Comparison of ENCODE assay signal across 8 cellular contexts in genomic region chr9:114387678-114388431, GRCh38. TPM values are rescaled to one million over a fixed set of nuclear protein-coding genes. Genes with fewer than 3 reads are reported as not detected.
DNase-seq lines count a peak whose midpoint lies in the region; ATAC-seq and TF ChIP-seq lines count a peak whose summit lies in the region.

A gene with protein sequence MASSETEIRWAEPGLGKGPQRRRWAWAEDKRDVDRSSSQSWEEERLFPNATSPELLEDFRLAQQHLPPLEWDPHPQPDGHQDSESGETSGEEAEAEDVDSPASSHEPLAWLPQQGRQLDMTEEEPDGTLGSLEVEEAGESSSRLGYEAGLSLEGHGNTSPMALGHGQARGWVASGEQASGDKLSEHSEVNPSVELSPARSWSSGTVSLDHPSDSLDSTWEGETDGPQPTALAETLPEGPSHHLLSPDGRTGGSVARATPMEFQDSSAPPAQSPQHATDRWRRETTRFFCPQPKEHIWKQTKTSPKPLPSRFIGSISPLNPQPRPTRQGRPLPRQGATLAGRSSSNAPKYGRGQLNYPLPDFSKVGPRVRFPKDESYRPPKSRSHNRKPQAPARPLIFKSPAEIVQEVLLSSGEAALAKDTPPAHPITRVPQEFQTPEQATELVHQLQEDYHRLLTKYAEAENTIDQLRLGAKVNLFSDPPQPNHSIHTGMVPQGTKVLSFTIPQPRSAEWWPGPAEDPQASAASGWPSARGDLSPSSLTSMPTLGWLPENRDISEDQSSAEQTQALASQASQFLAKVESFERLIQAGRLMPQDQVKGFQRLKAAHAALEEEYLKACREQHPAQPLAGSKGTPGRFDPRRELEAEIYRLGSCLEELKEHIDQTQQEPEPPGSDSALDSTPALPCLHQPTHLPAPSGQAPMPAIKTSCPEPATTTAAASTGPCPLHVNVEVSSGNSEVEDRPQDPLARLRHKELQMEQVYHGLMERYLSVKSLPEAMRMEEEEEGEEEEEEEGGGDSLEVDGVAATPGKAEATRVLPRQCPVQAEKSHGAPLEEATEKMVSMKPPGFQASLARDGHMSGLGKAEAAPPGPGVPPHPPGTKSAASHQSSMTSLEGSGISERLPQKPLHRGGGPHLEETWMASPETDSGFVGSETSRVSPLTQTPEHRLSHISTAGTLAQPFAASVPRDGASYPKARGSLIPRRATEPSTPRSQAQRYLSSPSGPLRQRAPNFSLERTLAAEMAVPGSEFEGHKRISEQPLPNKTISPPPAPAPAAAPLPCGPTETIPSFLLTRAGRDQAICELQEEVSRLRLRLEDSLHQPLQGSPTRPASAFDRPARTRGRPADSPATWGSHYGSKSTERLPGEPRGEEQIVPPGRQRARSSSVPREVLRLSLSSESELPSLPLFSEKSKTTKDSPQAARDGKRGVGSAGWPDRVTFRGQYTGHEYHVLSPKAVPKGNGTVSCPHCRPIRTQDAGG (N-terminal part only) (minus strand): TSS chr9:114387982. CDS start chr9:114381333, 6,649 bp downstream.

- H3K27ac ChIP-seq in A673 (ENCODE audit: low read depth, low read length, poor library complexity, severe bottlenecking): peak within 1 kb of the TSS; percentile 48
- H3K27ac ChIP-seq in lower lobe of right lung: peak within 1 kb of the TSS; percentile 92

- peak within 1 kb of the TSS; percentile 13 for H3K4me3 ChIP-seq in A673 (ENCODE audit: low read depth, low read length, poor library complexity, severe bottlenecking)
- peak within 1 kb of the TSS; percentile 77 for H3K4me3 ChIP-seq in lower lobe of right lung

- CTCF ChIA-PET in A673 (lab: Charles Lee): no interaction called here

- peaks cover 5% of the 10 kb centered on the region for H3K36me3 ChIP-seq in A673 (ENCODE audit: insufficient read depth, low read length, poor library complexity, severe bottlenecking)
- peaks cover 5% of the 10 kb centered on the region for H3K36me3 ChIP-seq in lower lobe of right lung

- DNase-seq in A673 (ENCODE audit: low spot score): peak; percentile 40
- DNase-seq in LHCN-M2 (ENCODE audit: low read depth): peak; percentile 58
- DNase-seq in activated CD4-positive, alpha-beta T cell treated with anti-CD3 and anti-CD28 coated beads, Interleukin-2, amount 50 U/mL, for 48 hours: peak; percentile 81 to 85
- DNase-seq in dermis blood vessel endothelial cell: peak; percentile 80
- peak; percentile 86 for DNase-seq in lower lobe of right lung
- DNase-seq in stimulated activated CD4-positive, alpha-beta T cell treated with anti-CD3 and anti-CD28 coated beads, TNF-alpha, amount 100 ng/mL, for 24 hours (ENCODE audit: low read depth in 3 of 3): peak; percentile 67 to 81 (median 69)
- DNase-seq in NCI-H345 (lab: John Stamatoyannopoulos, UW): no peak

- POLR2A ChIA-PET in A673 (lab: Charles Lee; ENCODE audit: low non-redundant PET): interaction anchor here (0.6 kb wide), 1 partner anchor 194 kb away, joined by 3 read pairs; no protein-coding TSS in a partner anchor

- intact Hi-C loops in A673 (cut with micrococcal nuclease; ENCODE audit: unreplicated experiment): no loop called here
- intact Hi-C loops in lower lobe of right lung (cut with DNase I): no loop called here

- H3K9me3 ChIP-seq in A673 (ENCODE audit: low read depth, low read length, poor library complexity, severe bottlenecking) (no peaks in the 10 kb centered on the region), lower lobe of right lung (no peaks in the 10 kb centered on the region)

- no TSS peak for BruUV-seq in A673 (replicated peaks; lab: Mats Ljungman, UMichigan)

- H3K27me3 ChIP-seq in A673 (replicated peaks; ENCODE audit: insufficient read depth, low read depth, low read length, poor library complexity) (no peaks in the 10 kb centered on the region), lower lobe of right lung (ENCODE audit: low read depth) (no peaks in the 10 kb centered on the region)

- ATAC-seq in GM19397 (IDR thresholded peaks at IDR 0.05; ENCODE audit: unreplicated experiment): peak; percentile 23
- peak; percentile 76 to 78 for ATAC-seq in lower lobe of right lung

- TF ChIP-seq CTCF in A673 (conservative IDR thresholded peaks at IDR 0.05; ENCODE audit: low read depth, low read length): no peak
- no peak for TF ChIP-seq CTCF in lower lobe of right lung (IDR thresholded peaks at IDR 0.05)

- H3K4me1 ChIP-seq in A673 (ENCODE audit: insufficient read depth, low read length, poor library complexity, severe bottlenecking) (peaks cover 26% of the 10 kb centered on the region), lower lobe of right lung (peaks cover 99% of the 10 kb centered on the region)

RNA-seq across cellular contexts. Expression of the gene that starts here (rescaled TPM):
- total RNA-seq in A673 (2021): 20.4 and 28.8 TPM in 2 replicates
- 3.3 and 3.7 TPM in 2 replicates for total RNA-seq in LHCN-M2 (2014; rRNA removed)
- polyA plus RNA-seq in LHCN-M2 (2012): 3.2 TPM
- 2.0 and 3.6 TPM in 2 replicates for total RNA-seq in dermis blood vessel endothelial cell
- total RNA-seq in lower lobe of right lung: 66.9 TPM
